Comparison of ENCODE assay signal across 13 cellular contexts in genomic region chr5:147481376-147481775, GRCh38. TPM values are rescaled to one million over a fixed set of nuclear protein-coding genes. Genes with fewer than 3 reads are reported as not detected.
DNase-seq lines count a peak whose midpoint lies in the region; ATAC-seq and TF ChIP-seq lines count a peak whose summit lies in the region.
"Had no signal": no experiment of that assay in that cellular context is flagged by ENCODE, and none has a peak within 500 bp of the region (broad histone marks: within the 10 kb centered on the region; RNA-seq: fewer than 3 reads in every experiment).

No MANE protein-coding gene starts in this region.

- intact Hi-C loops in esophagus muscularis mucosa (cut with DNase I): no loop called here
- intact Hi-C loops in activated CD4-positive, alpha-beta T cell treated with anti-CD3 and anti-CD28 coated beads, Interleukin-2, amount 10 ng/mL, durations not matched to agents 24 days and 14 days (cut with micrococcal nuclease): no loop called here

- TF ChIP-seq CTCF in esophagus muscularis mucosa (IDR thresholded peaks at IDR 0.05) (no peak), thoracic aorta (IDR thresholded peaks at IDR 0.05) (no peak)

- H3K27ac ChIP-seq in esophagus muscularis mucosa (replicated peaks in 1 of 4) (peak overlapping the region; percentile 71 to 84 (median 79)), thoracic aorta (peak overlapping the region; percentile 62 to 92)

- no peak for TF ChIP-seq EP300 in esophagus muscularis mucosa (IDR thresholded peaks at IDR 0.05)

- H3K36me3 ChIP-seq in esophagus muscularis mucosa (no peaks in the 10 kb centered on the region), thoracic aorta (no peaks in the 10 kb centered on the region)
- H3K36me3 ChIP-seq: upper lobe of right lung had no signal

- H3K9me3 ChIP-seq in esophagus muscularis mucosa (no peaks in the 10 kb centered on the region), thoracic aorta (no peaks in the 10 kb centered on the region)
- H3K9me3 ChIP-seq: upper lobe of right lung had no signal

- 60% methylated on average over 1 of the region's 1 CpG for WGBS in esophagus muscularis mucosa

- H3K9me3 Mint-ChIP-seq in activated CD4-positive, alpha-beta T cell treated with anti-CD3 and anti-CD28 coated beads, Interleukin-2, amount 10 ng/mL, durations not matched to agents 24 days and 14 days: no peaks in the 10 kb centered on the region
- H3K9me3 Mint-ChIP-seq: nephron had no signal

- H3K4me3 ChIP-seq in esophagus muscularis mucosa (no peak overlapping the region), thoracic aorta (no peak overlapping the region)
- H3K4me3 ChIP-seq: upper lobe of right lung had no signal

- no peak overlapping the region for H3K27ac Mint-ChIP-seq in activated CD4-positive, alpha-beta T cell treated with anti-CD3 and anti-CD28 coated beads, Interleukin-2, amount 10 ng/mL, durations not matched to agents 24 days and 14 days

- no peak for TF ChIP-seq POLR2A in esophagus muscularis mucosa (IDR thresholded peaks at IDR 0.05; ENCODE audit: low read depth)

- H3K4me3 Mint-ChIP-seq in activated CD4-positive, alpha-beta T cell treated with anti-CD3 and anti-CD28 coated beads, Interleukin-2, amount 10 ng/mL, durations not matched to agents 24 days and 14 days: no peak overlapping the region
- H3K4me3 Mint-ChIP-seq: brain, nephron had no signal

- ATAC-seq in thoracic aorta (ENCODE audit: insufficient number of reproducible peaks, low FRiP score, low read depth) (no peak), HG03280 (IDR thresholded peaks at IDR 0.05; ENCODE audit: unreplicated experiment) (no peak)

- H3K27me3 ChIP-seq in esophagus muscularis mucosa (no peaks in the 10 kb centered on the region), thoracic aorta (replicated peaks; ENCODE audit: insufficient read depth) (no peaks in the 10 kb centered on the region)
- H3K27me3 ChIP-seq: upper lobe of right lung had no signal

- peak; percentile 28 for DNase-seq in SIG-M5 treated with dmso at 0.1 percent for 504 hours (lab: John Stamatoyannopoulos, UW; ENCODE audit: unreplicated experiment)
- no peak for DNase-seq in SIG-M5 (lab: John Stamatoyannopoulos, UW)
- DNase-seq in MV-4-11 (lab: John Stamatoyannopoulos, UW): peak; percentile 74
- no peak for DNase-seq in esophagus muscularis mucosa (ENCODE audit: extremely low spot score)
- DNase-seq in thoracic aorta (ENCODE audit: low spot score): no peak
- no peak for DNase-seq in anterior cingulate cortex (lab: John Stamatoyannopoulos, UW)
- no peak for DNase-seq in activated CD4-positive, alpha-beta T cell treated with anti-CD3 and anti-CD28 coated beads, Interleukin-2, amount 10 ng/mL, durations not matched to agents 24 days and 14 days
- DNase-seq: NCI-H1436 treated with DMSO at 0.1 percent for 48 hours; stimulated activated CD4-positive, alpha-beta T cell treated with anti-CD3 and anti-CD28 coated beads, Interleukin-2, amount 100 ng/mL, for 48 hours; upper lobe of right lung had no signal

- peaks cover 48 to 77% (median 74%) of the 10 kb centered on the region in 4 donors for H3K4me1 ChIP-seq in esophagus muscularis mucosa
- H3K4me1 ChIP-seq in thoracic aorta (ENCODE audit: control insufficient read depth in 1 of 2, low read depth in 2 of 2): peaks cover 60 to 68% of the 10 kb centered on the region in 2 donors

- H3K4me1 Mint-ChIP-seq in activated CD4-positive, alpha-beta T cell treated with anti-CD3 and anti-CD28 coated beads, Interleukin-2, amount 10 ng/mL, durations not matched to agents 24 days and 14 days: no peaks in the 10 kb centered on the region

- peaks cover 13% of the 10 kb centered on the region for H3K27me3 Mint-ChIP-seq in activated CD4-positive, alpha-beta T cell treated with anti-CD3 and anti-CD28 coated beads, Interleukin-2, amount 10 ng/mL, durations not matched to agents 24 days and 14 days
- H3K27me3 Mint-ChIP-seq: brain had no signal

- H3K36me3 Mint-ChIP-seq in activated CD4-positive, alpha-beta T cell treated with anti-CD3 and anti-CD28 coated beads, Interleukin-2, amount 10 ng/mL, durations not matched to agents 24 days and 14 days (ENCODE audit: low read depth): no peaks in the 10 kb centered on the region

RNA-seq across cellular contexts. Expression of gene DPYSL3, which starts 28.5 kb away (rescaled TPM):
- total RNA-seq in esophagus muscularis mucosa (100 to 1,000 TPM; 295 to 449 (median 378) TPM), thoracic aorta (100 to 1,000 TPM; 161 to 255 TPM)
- 0.14 and 0.40 TPM in 2 replicates for total RNA-seq in activated CD4-positive, alpha-beta T cell treated with anti-CD3 and anti-CD28 coated beads, Interleukin-2, amount 10 ng/mL, durations not matched to agents 24 days and 14 days

Comparison
In these comparisons a context has a peak if more than half of its experiments do, and no peak if none do; other contexts are left out.
1. DNase-seq: peak in SIG-M5 treated with dmso at 0.1 percent for 504 hours (single experiment) and MV-4-11 (single experiment); none in SIG-M5 (single experiment), esophagus muscularis mucosa (single experiment), thoracic aorta (single experiment), anterior cingulate cortex (0 of 58) and activated CD4-positive, alpha-beta T cell treated with anti-CD3 and anti-CD28 coated beads, Interleukin-2, amount 10 ng/mL, durations not matched to agents 24 days and 14 days (single experiment).
2. RNA of gene DPYSL3, which starts 28.5 kb away (total RNA-seq): 295 to 449 TPM in esophagus muscularis mucosa and 161 to 255 TPM in thoracic aorta; 0.14 to 0.40 TPM in activated CD4-positive, alpha-beta T cell treated with anti-CD3 and anti-CD28 coated beads, Interleukin-2, amount 10 ng/mL, durations not matched to agents 24 days and 14 days; every median in the first group is over 100 times any median in the second.